ENCODE assay signal across 1 cellular context in genomic region chr6:156775717-156776116, GRCh38.
TF ChIP-seq lines count a peak whose summit lies in the region.

No MANE protein-coding gene starts in this region.

TF ChIP-seq in HCT116, 20 proteins besides CTCF, POLR2A, EP300 and RAD21 (continued from another document):
- TF ChIP-seq ZBTB33 (IDR thresholded peaks at IDR 0.05; ENCODE audit: extremely low read depth, insufficient replicate concordance, low read length) (no peak), EZH2 (IDR thresholded peaks at IDR 0.05) (no peak), ELF1 (IDR thresholded peaks at IDR 0.05; ENCODE audit: borderline replicate concordance, low read depth) (no peak), CBX3 (IDR thresholded peaks at IDR 0.05; ENCODE audit: low read depth) (no peak), ZFX (IDR thresholded peaks at IDR 0.05) (no peak)
